In genomic region chr5:109753279-109753678, GRCh38 we compare ENCODE assay signal across 2 cellular contexts.
TF ChIP-seq lines count a peak whose summit lies in the region.

No MANE protein-coding gene starts in this region.

TF ChIP-seq in SK-N-SH, 30 proteins besides CTCF, POLR2A, EP300 and RAD21 (continued from another document):
- TF ChIP-seq ZBTB33 (IDR thresholded peaks at IDR 0.05; ENCODE audit: borderline replicate concordance, low read depth) (no peak), REST (IDR thresholded peaks at IDR 0.05; ENCODE audit: low read depth, low read length) (no peak), RCOR1 (IDR thresholded peaks at IDR 0.05; ENCODE audit: low read length) (no peak), NRF1 (IDR thresholded peaks at IDR 0.05; ENCODE audit: low read depth, low read length) (no peak), MEF2A (IDR thresholded peaks at IDR 0.05; ENCODE audit: borderline replicate concordance, low read depth) (no peak), TAF1 (IDR thresholded peaks at IDR 0.05; ENCODE audit: borderline replicate concordance, low read depth, low read length) (no peak), GABPA (IDR thresholded peaks at IDR 0.05; ENCODE audit: low read depth) (no peak), GATA2 (CRISPR knock-in tag; IDR thresholded peaks at IDR 0.05) (no peak), RFX5 (IDR thresholded peaks at IDR 0.05; ENCODE audit: low read length) (no peak)
TF ChIP-seq in SK-N-SH: peak in this region for 0.

TF ChIP-seq in WTC11, 78 proteins besides CTCF, POLR2A, EP300 and RAD21 (continued from another document):
- no peak for TF ChIP-seq ARID4B (CRISPR knock-in tag; IDR thresholded peaks at IDR 0.05; ENCODE audit: borderline replicate concordance)
- TF ChIP-seq GABPB1 (CRISPR knock-in tag; IDR thresholded peaks at IDR 0.05), result no peak
- no peak for TF ChIP-seq GRHL2 (CRISPR knock-in tag; IDR thresholded peaks at IDR 0.05; ENCODE audit: insufficient replicate concordance, severe bottlenecking)
- no peak for TF ChIP-seq E2F4 (CRISPR knock-in tag; IDR thresholded peaks at IDR 0.05; ENCODE audit: borderline replicate concordance, low read depth)
- no peak for TF ChIP-seq ZNF281 (CRISPR knock-in tag; IDR thresholded peaks at IDR 0.05)
- TF ChIP-seq ZNF138 (CRISPR knock-in tag; conservative IDR thresholded peaks at IDR 0.05), result no peak
- TF ChIP-seq MXD4 (CRISPR knock-in tag; IDR thresholded peaks at IDR 0.05; ENCODE audit: borderline replicate concordance), result no peak
- no peak for TF ChIP-seq ERG (CRISPR knock-in tag; IDR thresholded peaks at IDR 0.05)
- no peak for TF ChIP-seq FOXK1 (CRISPR knock-in tag; IDR thresholded peaks at IDR 0.05)
- TF ChIP-seq NFYB (CRISPR knock-in tag; conservative IDR thresholded peaks at IDR 0.05; ENCODE audit: low read depth), result no peak
- no peak for TF ChIP-seq GTF2I (CRISPR knock-in tag; conservative IDR thresholded peaks at IDR 0.05)
